ENCODE assay signal across 29 cellular contexts in the genomic region with DNA sequence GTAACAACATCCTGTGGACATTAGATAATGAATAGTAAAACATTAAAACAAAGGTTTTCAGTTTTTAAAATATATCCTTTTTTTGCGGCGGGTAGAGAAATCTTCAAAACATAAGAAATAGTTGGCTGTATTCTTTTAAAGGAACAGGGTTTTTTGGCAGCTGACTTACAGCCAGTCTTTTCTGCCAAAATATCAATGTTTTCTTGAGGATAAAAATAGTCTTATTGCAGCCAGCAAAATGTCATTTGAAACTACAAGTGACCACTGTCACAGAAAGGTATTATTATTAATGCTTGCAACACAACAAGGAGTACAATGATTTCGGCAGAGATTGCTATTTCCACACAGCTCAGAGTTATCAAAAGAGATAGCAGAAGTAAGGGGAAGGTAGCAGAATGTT. TPM values are rescaled to one million over a fixed set of nuclear protein-coding genes. Genes with fewer than 3 reads are reported as not detected.
"Had no signal": no experiment of that assay in that cellular context is flagged by ENCODE, and none has a peak within 500 bp of the region (broad histone marks: within the 10 kb centered on the region; RNA-seq: fewer than 3 reads in every experiment).

No MANE protein-coding gene starts in this region.

- H3K4me3 Mint-ChIP-seq: dendritic cell treated with granulocyte-macrophage colony-stimulating factor and Interleukin-4, amounts not matched to agents 40 ng/mL and 50 ng/mL, for 4 days; effector memory CD8-positive, alpha-beta T cell; endodermal cell; mesothelial cell of epicardium; naive B cell had no signal

- H3K4me1 Mint-ChIP-seq: naive B cell had no signal

- H3K27me3 ChIP-seq: colonic mucosa, esophagus squamous epithelium, gastrocnemius medialis, heart right ventricle, left lung had no signal

- H3K36me3 ChIP-seq: colonic mucosa, esophagus squamous epithelium, gastrocnemius medialis, heart right ventricle, left lung, lower lobe of right lung had no signal

- ATAC-seq: effector memory CD8-positive, alpha-beta T cell; esophagus mucosa; gastrocnemius medialis; heart right ventricle; left cardiac atrium; left lung; left ventricle myocardium superior; lower lobe of right lung; mucosa of descending colon had no signal

- H3K36me3 Mint-ChIP-seq: mesothelial cell of epicardium, naive B cell had no signal

- H3K4me1 ChIP-seq: colonic mucosa, esophagus squamous epithelium, gastrocnemius medialis, heart right ventricle, left lung, lower lobe of right lung had no signal

- H3K27ac ChIP-seq: colonic mucosa, epithelial cell of prostate, esophagus squamous epithelium, gastrocnemius medialis, heart right ventricle, left lung, lower lobe of right lung had no signal

- DNase-seq: colonic mucosa; cortex of kidney; effector CD8-positive, alpha-beta T cell; effector memory CD8-positive, alpha-beta T cell; endodermal cell; erythroblast; esophagus squamous epithelium; foreskin fibroblast; foreskin melanocyte; gastrocnemius medialis; heart right ventricle; hippocampal formation; left cardiac atrium; left lung; left ventricle myocardium superior; lower lobe of right lung; mesenchymal stem cell; mucosa of descending colon; naive B cell had no signal

- H3K9me3 Mint-ChIP-seq: dendritic cell treated with granulocyte-macrophage colony-stimulating factor and Interleukin-4, amounts not matched to agents 40 ng/mL and 50 ng/mL, for 4 days; mesothelial cell of epicardium had no signal

- H3K9me3 ChIP-seq: colonic mucosa, esophagus squamous epithelium, gastrocnemius medialis, heart right ventricle, left lung, lower lobe of right lung, mucosa of descending colon had no signal

- H3K4me3 ChIP-seq: colonic mucosa, esophagus squamous epithelium, gastrocnemius medialis, heart right ventricle, left lung, lower lobe of right lung, mucosa of descending colon had no signal

- H3K27ac Mint-ChIP-seq: dendritic cell treated with granulocyte-macrophage colony-stimulating factor and Interleukin-4, amounts not matched to agents 40 ng/mL and 50 ng/mL, for 4 days; effector memory CD8-positive, alpha-beta T cell; endodermal cell; mesothelial cell of epicardium; naive B cell had no signal

- H3K27me3 Mint-ChIP-seq: dendritic cell treated with granulocyte-macrophage colony-stimulating factor and Interleukin-4, amounts not matched to agents 40 ng/mL and 50 ng/mL, for 4 days; effector memory CD8-positive, alpha-beta T cell; naive B cell had no signal

RNA-seq across cellular contexts. Expression of gene OLFM3, which starts 21.4 kb away (rescaled TPM):
- total RNA-seq: dermis microvascular lymphatic vessel endothelial cell, esophagus mucosa, esophagus squamous epithelium, gastrocnemius medialis, left cardiac atrium, left lung, left ventricle myocardium superior, lower leg skin, lower lobe of right lung, lung microvascular endothelial cell, mesenteric fat pad, myocyte had no signal
- polyA plus RNA-seq: heart right ventricle, keratinocyte had no signal
